27 cellular contexts compared by ENCODE assay signal in genomic region chr10:130003166-130003565, GRCh38. TPM values are rescaled to one million over a fixed set of nuclear protein-coding genes. Genes with fewer than 3 reads are reported as not detected.
"Had no signal": no experiment of that assay in that cellular context is flagged by ENCODE, and none has a peak within 500 bp of the region (broad histone marks: within the 10 kb centered on the region; RNA-seq: fewer than 3 reads in every experiment).

No MANE protein-coding gene starts in this region.

- H3K4me2 ChIP-seq: hepatocyte, smooth muscle cell had no signal

- H3K36me3 ChIP-seq: lower lobe of right lung, neutrophil, right lobe of liver, stomach, thyroid gland, transverse colon, upper lobe of left lung, vagina had no signal

- H3K27ac ChIP-seq: hepatocyte, lower lobe of right lung, neutrophil, parathyroid adenoma, psoas muscle, right lobe of liver, stomach, testis, thyroid gland, transverse colon, upper lobe of left lung, vagina had no signal

- H3K27me3 ChIP-seq: right lobe of liver, testis, thyroid gland, upper lobe of left lung, vagina had no signal

- H2AFZ ChIP-seq: hepatocyte, parathyroid adenoma had no signal

- H3K9ac ChIP-seq: parathyroid adenoma had no signal

- H3K4me3 ChIP-seq: hepatocyte, lower lobe of right lung, psoas muscle, right lobe of liver, smooth muscle cell, stomach, testis, thyroid gland, transverse colon, upper lobe of left lung, vagina had no signal

- H3K4me1 ChIP-seq: lower lobe of right lung, parathyroid adenoma, psoas muscle, right lobe of liver, stomach, testis, thyroid gland, transverse colon, upper lobe of left lung, vagina had no signal

- DNase-seq: kidney glomerular epithelial cell; left cardiac atrium; left ventricle myocardium superior; lower lobe of right lung; mammary epithelial cell; mesenchymal stem cell; naive thymus-derived CD8-positive, alpha-beta T cell; occipital lobe; psoas muscle; right lobe of liver; stimulated activated CD4-positive, alpha-beta T cell treated with anti-CD3 and anti-CD28 coated beads, Interleukin-1b, Interleukin-23, amount 100 ng/mL, for 48 hours; stimulated activated CD4-positive, alpha-beta T cell treated with anti-CD3 and anti-CD28 coated beads, Interleukin-2, amount 100 ng/mL, for 48 hours; stimulated activated CD4-positive, alpha-beta T cell treated with anti-CD3 and anti-CD28 coated beads, Interleukin-4, amount 100 ng/mL, for 4 hours; stimulated activated naive B cell treated with anti-CD40 and anti-IgM and Interleukin-4, amounts not matched to agents 10 μg/mL and 1 μg/mL and 100 μg/mL, for 72 hours; stimulated activated naive CD8-positive, alpha-beta T cell treated with anti-CD3 and anti-CD28 coated beads, Interleukin-15, Interleukin-2, amounts not matched to agents 100 U/mL and 50 U/mL, for 24 hours; stomach; testis; thyroid gland; transverse colon had no signal

- H3K9me3 ChIP-seq: lower lobe of right lung, neutrophil, right lobe of liver, testis, thyroid gland, transverse colon, vagina had no signal

RNA-seq across cellular contexts. Expression of gene EBF3, which starts 39.1 kb away (rescaled TPM):
- total RNA-seq: left lobe of liver; naive thymus-derived CD8-positive, alpha-beta T cell; smooth muscle cell had no signal
- polyA plus RNA-seq: keratinocyte; mammary epithelial cell; naive thymus-derived CD8-positive, alpha-beta T cell; smooth muscle cell had no signal
